In genomic region chr20:60870040-60870439, GRCh38 we compare ENCODE assay signal across 16 cellular contexts.
A peak's percentile ranks its signal among the peaks of the same experiment; 100 is the strongest.
DNase-seq lines count a peak whose midpoint lies in the region; ATAC-seq, FAIRE-seq and TF ChIP-seq lines count a peak whose summit lies in the region.
"Had no signal": no experiment of that assay in that cellular context is flagged by ENCODE, and none has a peak within 500 bp of the region (broad histone marks: within the 10 kb centered on the region; RNA-seq: fewer than 3 reads in every experiment).

No MANE protein-coding gene starts in this region.

- H3F3A ChIP-seq in neural cell (ENCODE audit: insufficient read depth, low read length, poor library complexity, severe bottlenecking): no peaks in the 10 kb centered on the region

- CTCF ChIA-PET in HepG2 (lab: Yijun Ruan, JAX; ENCODE audit: low intra/inter-chr PET ratio, low total read pairs): no interaction called here
- CTCF ChIA-PET in activated CD4-positive, alpha-beta T cell treated with anti-CD3 and anti-CD28 coated beads, Interleukin-2, amount 10 ng/mL, durations not matched to agents 7 days and 5 days (lab: Charles Lee): no interaction called here

- peaks cover 0 to 20% of the 10 kb centered on the region in 2 experiments; a peak in 2 of 5 replicates for H3K27me3 ChIP-seq in HepG2 (ENCODE audit: control insufficient read depth in 1 of 2, insufficient read depth in 2 of 2, low read length in 2 of 2)
- no peaks in the 10 kb centered on the region for H3K27me3 ChIP-seq in right lobe of liver
- no peaks in the 10 kb centered on the region for H3K27me3 ChIP-seq in bronchial epithelial cell (ENCODE audit: control insufficient read depth, insufficient read depth, low read length)
- H3K27me3 ChIP-seq in neural cell (ENCODE audit: insufficient read depth, low read depth, low read length): no peaks in the 10 kb centered on the region
- H3K27me3 ChIP-seq: BLaER1 treated with 17β-estradiol and CSF1 and Interleukin-3, amounts not matched to agents 10 nM and 100 nM had no signal

- no peaks in the 10 kb centered on the region for H3K4me1 Mint-ChIP-seq in progenitor cell of endocrine pancreas (ENCODE audit: low read depth)
- no peaks in the 10 kb centered on the region for H3K4me1 Mint-ChIP-seq in activated CD4-positive, alpha-beta T cell treated with anti-CD3 and anti-CD28 coated beads, Interleukin-2, amount 10 ng/mL, durations not matched to agents 7 days and 5 days
- H3K4me1 Mint-ChIP-seq: B cell had no signal

- H3K4me1 ChIP-seq in HepG2 (ENCODE audit: insufficient read depth, low read length) (no peaks in the 10 kb centered on the region), right lobe of liver (no peaks in the 10 kb centered on the region)
- H3K4me1 ChIP-seq: HAP-1 had no signal

- TF ChIP-seq EP300 in HepG2 (IDR thresholded peaks at IDR 0.05; ENCODE audit: low read depth in 2 of 2, low read length in 2 of 2) (no peak), HepG2 (CRISPR knock-in tag; IDR thresholded peaks at IDR 0.05; ENCODE audit: borderline replicate concordance) (no peak), neural cell (conservative IDR thresholded peaks at IDR 0.05; ENCODE audit: poor library complexity, severe bottlenecking) (no peak)

- H4K20me1 ChIP-seq in HepG2 (ENCODE audit: insufficient read depth, low read length) (no peaks in the 10 kb centered on the region), neural cell (ENCODE audit: insufficient read depth) (no peaks in the 10 kb centered on the region)
- H4K20me1 ChIP-seq: BLaER1 treated with 17β-estradiol and CSF1 and Interleukin-3, amounts not matched to agents 10 nM and 100 nM had no signal

- no peak overlapping the region for H2AFZ ChIP-seq in HepG2 (ENCODE audit: low read length)
- no peak overlapping the region for H2AFZ ChIP-seq in neural cell (ENCODE audit: low read depth, low read length)

- POLR2A ChIA-PET in HepG2 (lab: Yijun Ruan, JAX): no interaction called here
- POLR2A ChIA-PET in activated CD4-positive, alpha-beta T cell treated with anti-CD3 and anti-CD28 coated beads, Interleukin-2, amount 10 ng/mL, durations not matched to agents 7 days and 5 days (lab: Charles Lee): no interaction called here

- no peak overlapping the region for H3K4me3 Mint-ChIP-seq in progenitor cell of endocrine pancreas (ENCODE audit: low read depth)
- H3K4me3 Mint-ChIP-seq in activated CD4-positive, alpha-beta T cell treated with anti-CD3 and anti-CD28 coated beads, Interleukin-2, amount 10 ng/mL, durations not matched to agents 7 days and 5 days: no peak overlapping the region
- H3K4me3 Mint-ChIP-seq: B cell; CD8-positive, alpha-beta T cell had no signal

- in situ Hi-C loops in HepG2 (cut with HindIII; ENCODE audit: extremely low pct_ligation_motif_present, low pct_unique_long_range_greater_than_20kb): no loop called here

- no peak for TF ChIP-seq CTCF in HepG2 (CRISPR knock-in tag; IDR thresholded peaks at IDR 0.05)
- no peak for TF ChIP-seq CTCF in right lobe of liver (IDR thresholded peaks at IDR 0.05)
- TF ChIP-seq CTCF in bronchial epithelial cell (IDR thresholded peaks at IDR 0.05; ENCODE audit: insufficient read depth, low read length, severe bottlenecking): no peak
- TF ChIP-seq CTCF in neural cell (IDR thresholded peaks at IDR 0.05; ENCODE audit: poor library complexity, severe bottlenecking): no peak
- no peak for TF ChIP-seq CTCF in progenitor cell of endocrine pancreas (IDR thresholded peaks at IDR 0.05; ENCODE audit: unreplicated experiment)

- DNase-seq in HepG2 (ENCODE audit: low spot score): no peak
- no peak for DNase-seq in right lobe of liver
- no peak for DNase-seq in bronchial epithelial cell (ENCODE audit: low read depth)
- DNase-seq in progenitor cell of endocrine pancreas (ENCODE audit: low spot score, unreplicated experiment): no peak
- no peak for DNase-seq in SHP77 (lab: John Stamatoyannopoulos, UW)
- no peak for DNase-seq in activated CD4-positive, alpha-beta T cell treated with anti-CD3 and anti-CD28 coated beads, Interleukin-2, amount 10 ng/mL, durations not matched to agents 7 days and 5 days
- no peak for DNase-seq in stimulated activated CD4-positive, alpha-beta T cell treated with anti-CD3 and anti-CD28 coated beads, Interleukin-2, amount 100 ng/mL, for 24 hours
- DNase-seq: Calu3; CD8-positive, alpha-beta T cell; GOT3 had no signal

- H3K27ac ChIP-seq in HepG2 (ENCODE audit: extremely low read length, insufficient read depth, low read length): no peak overlapping the region
- no peak overlapping the region for H3K27ac ChIP-seq in right lobe of liver
- peak overlapping the region; percentile 42 for H3K27ac ChIP-seq in neural cell (ENCODE audit: low read length)
- H3K27ac ChIP-seq: 22Rv1; BLaER1 treated with 17β-estradiol and CSF1 and Interleukin-3, amounts not matched to agents 10 nM and 100 nM had no signal

- H3K4me2 ChIP-seq in HepG2 (ENCODE audit: low read depth, low read length) (no peak overlapping the region), neural cell (ENCODE audit: low read length) (no peak overlapping the region)

- H3K36me3 ChIP-seq in HepG2 (replicated peaks in 1 of 2; ENCODE audit: control insufficient read depth in 1 of 2, insufficient read depth in 2 of 2, low read length in 2 of 2) (no peaks in the 10 kb centered on the region), right lobe of liver (no peaks in the 10 kb centered on the region), bronchial epithelial cell (ENCODE audit: control insufficient read depth, insufficient read depth, low read length) (no peaks in the 10 kb centered on the region), neural cell (ENCODE audit: insufficient read depth, low read length) (no peaks in the 10 kb centered on the region)
- H3K36me3 ChIP-seq: BLaER1 treated with 17β-estradiol and CSF1 and Interleukin-3, amounts not matched to agents 10 nM and 100 nM; HAP-1 had no signal

- BruUV-seq in HepG2 (replicated peaks; lab: Mats Ljungman, UMichigan): no TSS peak

- WGBS in HepG2 (ENCODE audit: low lambda C conversion rate): 70% methylated on average over 7 of the region's 7 CpGs
- WGBS in right lobe of liver (ENCODE audit: insufficient coverage, low coverage, low lambda C conversion rate, missing lambda C conversion rate): 70% methylated on average over 6 of the region's 7 CpGs

- H3K4me3 ChIP-seq in HepG2 (replicated peaks in 1 of 3; ENCODE audit: insufficient read depth in 1 of 3, low read depth in 2 of 3, low read length in 3 of 3) (no peak overlapping the region), right lobe of liver (no peak overlapping the region), bronchial epithelial cell (ENCODE audit: low read depth, low read length) (no peak overlapping the region), neural cell (ENCODE audit: low read length) (no peak overlapping the region)
- H3K4me3 ChIP-seq: BLaER1 treated with 17β-estradiol and CSF1 and Interleukin-3, amounts not matched to agents 10 nM and 100 nM; GM12878; HAP-1 had no signal

- no peaks in the 10 kb centered on the region for H3K9me2 ChIP-seq in neural cell (ENCODE audit: insufficient read depth, low read length)

- H3K27me3 Mint-ChIP-seq in progenitor cell of endocrine pancreas: peaks cover 57% of the 10 kb centered on the region
- H3K27me3 Mint-ChIP-seq in activated CD4-positive, alpha-beta T cell treated with anti-CD3 and anti-CD28 coated beads, Interleukin-2, amount 10 ng/mL, durations not matched to agents 7 days and 5 days: no peaks in the 10 kb centered on the region
- H3K27me3 Mint-ChIP-seq: B cell had no signal

- ATAC-seq in HepG2 (no peak), right lobe of liver (no peak)
- ATAC-seq: CD8-positive, alpha-beta T cell; GM12878 had no signal

- TF ChIP-seq RAD21 in HepG2 (CRISPR knock-in tag; IDR thresholded peaks at IDR 0.05) (no peak), neural cell (conservative IDR thresholded peaks at IDR 0.05) (no peak)

- H3K36me3 Mint-ChIP-seq in progenitor cell of endocrine pancreas (ENCODE audit: insufficient read depth): no peaks in the 10 kb centered on the region
- H3K36me3 Mint-ChIP-seq in activated CD4-positive, alpha-beta T cell treated with anti-CD3 and anti-CD28 coated beads, Interleukin-2, amount 10 ng/mL, durations not matched to agents 7 days and 5 days (ENCODE audit: low read depth): no peaks in the 10 kb centered on the region
- H3K36me3 Mint-ChIP-seq: CD8-positive, alpha-beta T cell had no signal

- H3K27ac Mint-ChIP-seq in progenitor cell of endocrine pancreas: peak overlapping the region; percentile 2
- no peak overlapping the region for H3K27ac Mint-ChIP-seq in activated CD4-positive, alpha-beta T cell treated with anti-CD3 and anti-CD28 coated beads, Interleukin-2, amount 10 ng/mL, durations not matched to agents 7 days and 5 days
- H3K27ac Mint-ChIP-seq: B cell; CD8-positive, alpha-beta T cell had no signal

- FAIRE-seq in HepG2 (lab: Jason Lieb, UNC) (no peak), bronchial epithelial cell (lab: Jason Lieb, UNC) (peak; percentile 94)
- FAIRE-seq: GM12878 had no signal

- H3K9me3 Mint-ChIP-seq in progenitor cell of endocrine pancreas (ENCODE audit: low read depth): no peaks in the 10 kb centered on the region
- no peaks in the 10 kb centered on the region for H3K9me3 Mint-ChIP-seq in activated CD4-positive, alpha-beta T cell treated with anti-CD3 and anti-CD28 coated beads, Interleukin-2, amount 10 ng/mL, durations not matched to agents 7 days and 5 days
- H3K9me3 Mint-ChIP-seq: CD8-positive, alpha-beta T cell had no signal

- TF ChIP-seq POLR2A in HepG2 (IDR thresholded peaks at IDR 0.05; ENCODE audit: insufficient read depth in 1 of 2, low read depth in 2 of 2, low read length in 2 of 2): no peak
- no peak for TF ChIP-seq POLR2A in right lobe of liver (IDR thresholded peaks at IDR 0.05)

- H3K9ac ChIP-seq in HepG2 (ENCODE audit: insufficient read depth, low read depth, low read length) (no peak overlapping the region), neural cell (ENCODE audit: low read length) (no peak overlapping the region)
- H3K9ac ChIP-seq: BLaER1 treated with 17β-estradiol and CSF1 and Interleukin-3, amounts not matched to agents 10 nM and 100 nM had no signal

- intact Hi-C loops in HepG2 (cut with micrococcal nuclease; ENCODE audit: unreplicated experiment) (no loop called here), right lobe of liver (cut with DNase I) (no loop called here)

- no peaks in the 10 kb centered on the region for H3K79me2 ChIP-seq in HepG2 (ENCODE audit: insufficient read depth, low read length)
- H3K79me2 ChIP-seq in neural cell (replicated peaks; ENCODE audit: insufficient read depth, low read length): no peaks in the 10 kb centered on the region

- H3K9me3 ChIP-seq in HepG2 (ENCODE audit: low read length) (no peaks in the 10 kb centered on the region), right lobe of liver (no peaks in the 10 kb centered on the region), neural cell (ENCODE audit: low read length) (no peaks in the 10 kb centered on the region)
- H3K9me3 ChIP-seq: BLaER1 treated with 17β-estradiol and CSF1 and Interleukin-3, amounts not matched to agents 10 nM and 100 nM; HAP-1 had no signal

TF ChIP-seq in neural cell, 6 proteins besides CTCF, POLR2A, EP300 and RAD21 (continues in another document):
- TF ChIP-seq TAF1 (IDR thresholded peaks at IDR 0.05; ENCODE audit: low read depth): no peak
- TF ChIP-seq MXI1 (conservative IDR thresholded peaks at IDR 0.05; ENCODE audit: poor library complexity, severe bottlenecking): no peak
